ENCODE assay signal across 9 cellular contexts in the genomic region with DNA sequence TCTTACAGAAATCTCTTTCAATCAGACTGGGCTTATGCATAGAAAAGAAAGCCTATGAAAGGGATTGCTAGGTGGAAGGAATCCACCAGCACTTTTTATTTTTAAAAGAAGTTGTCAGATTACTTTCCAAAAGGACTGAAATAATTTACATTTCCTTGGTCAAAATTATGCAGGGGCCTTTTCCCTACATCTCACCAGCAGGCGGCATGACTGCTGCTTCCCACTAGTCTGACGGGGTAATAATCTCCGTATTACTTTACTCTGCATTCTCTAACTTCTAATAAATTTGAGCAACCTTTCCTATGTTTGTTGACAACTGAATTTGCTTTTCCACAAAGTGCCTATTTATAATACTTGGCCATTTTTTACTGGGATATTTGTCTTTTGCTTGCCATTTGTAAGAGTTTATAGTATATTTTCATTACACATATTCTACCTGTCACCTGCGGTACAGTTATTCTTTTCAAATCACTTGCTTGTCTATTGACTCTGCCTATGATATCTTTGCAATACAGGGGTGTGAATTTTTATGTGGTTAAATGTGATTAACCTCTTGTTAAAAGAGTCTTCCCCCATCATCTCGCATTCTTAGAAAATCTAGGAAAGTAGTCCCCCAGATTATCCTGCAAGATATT. TPM values are rescaled to one million over a fixed set of nuclear protein-coding genes. Genes with fewer than 3 reads are reported as not detected.
DNase-seq lines count a peak whose midpoint lies in the region; ATAC-seq, FAIRE-seq and TF ChIP-seq lines count a peak whose summit lies in the region.
"Had no signal": no experiment of that assay in that cellular context is flagged by ENCODE, and none has a peak within 500 bp of the region (broad histone marks: within the 10 kb centered on the region; RNA-seq: fewer than 3 reads in every experiment).

No MANE protein-coding gene starts in this region.

- no peaks in the 10 kb centered on the region for H3K4me1 Mint-ChIP-seq in T-cell

- POLR2A ChIA-PET in AG04449 (lab: Yijun Ruan, JAX) = no interaction called here
- POLR2A ChIA-PET in GM10248 (lab: Yijun Ruan, JAX) = no interaction called here
- POLR2A ChIA-PET in T-cell (lab: Charles Lee) = no interaction called here

- TF ChIP-seq CTCF in AG04449 (IDR thresholded peaks at IDR 0.05; ENCODE audit: insufficient read depth, low read length, missing control alignments) (peak; percentile 58), GM10248 (IDR thresholded peaks at IDR 0.05; ENCODE audit: control extremely low read depth, extremely low read depth, low read depth, missing control alignments) (peak; percentile 59)

- no peak for DNase-seq in AG04449 (ENCODE audit: low read depth, low spot score)
- no peak for DNase-seq in GM10248 (ENCODE audit: extremely low spot score)
- DNase-seq in RCC 7860 (ENCODE audit: low spot score) = no peak
- peak; percentile 10 for DNase-seq in glomerular visceral epithelial cell (ENCODE audit: extremely low spot score)
- no peak for DNase-seq in T-cell
- no peak for DNase-seq in Right ventricle myocardium superior
- DNase-seq in NCI-H128 (lab: John Stamatoyannopoulos, UW; ENCODE audit: unreplicated experiment) = no peak

- CTCF ChIA-PET in AG04449 (lab: Yijun Ruan, JAX) (no interaction called here), GM10248 (lab: Yijun Ruan, JAX) (no interaction called here), T-cell (lab: Charles Lee) (no interaction called here)

- no peak overlapping the region for H3K27ac Mint-ChIP-seq in T-cell

- peaks cover 0 to 1% of the 10 kb centered on the region in 2 donors for H3K27me3 Mint-ChIP-seq in T-cell

- intact Hi-C loops in Right ventricle myocardium superior (cut with DNase I) = loop anchor here (2.0 to 10.0 kb wide), 4 partner anchors 105 to 995 kb away; no protein-coding TSS in a partner anchor

- H3K9me3 Mint-ChIP-seq in T-cell = no peaks in the 10 kb centered on the region

- no peak for ATAC-seq in T-cell (replicated peaks in 1 of 4)
- ATAC-seq in HG03159 (IDR thresholded peaks at IDR 0.05; ENCODE audit: unreplicated experiment) = no peak
- ATAC-seq in Right ventricle myocardium superior (ENCODE audit: poor library complexity) = no peak

- no peak overlapping the region for H3K4me3 Mint-ChIP-seq in T-cell

- FAIRE-seq in RCC 7860 (lab: Jason Lieb, UNC) = peak; percentile 54

- H3K36me3 Mint-ChIP-seq in T-cell = no peaks in the 10 kb centered on the region

- H3K4me3 ChIP-seq in AG04449 (ENCODE audit: low read depth, low read length) = no peak overlapping the region
- H3K4me3 ChIP-seq: skin epidermis had no signal

RNA-seq across cellular contexts. Expression of a gene that starts 51.9 kb away (rescaled TPM):
- total RNA-seq in T-cell = 10 to 100 TPM; 49.3 to 77.6 (median 58.6) TPM
- total RNA-seq in Right ventricle myocardium superior = 49.0 TPM
